19 cellular contexts compared by ENCODE assay signal in genomic region chr16:56257666-56258359, GRCh38.
DNase-seq lines count a peak whose midpoint lies in the region; ATAC-seq and TF ChIP-seq lines count a peak whose summit lies in the region.
"Had no signal": no experiment of that assay in that cellular context is flagged by ENCODE, and none has a peak within 500 bp of the region (broad histone marks: within the 10 kb centered on the region; RNA-seq: fewer than 3 reads in every experiment).

No MANE protein-coding gene starts in this region.

- no peaks in the 10 kb centered on the region for H3K9me3 Mint-ChIP-seq in endothelial cell (ENCODE audit: unreplicated experiment)
- H3K9me3 Mint-ChIP-seq: activated CD4-positive, alpha-beta memory T cell treated with anti-CD3 and anti-CD28 coated beads for 36 hours; activated naive CD4-positive, alpha-beta T cell treated with anti-CD3 and anti-CD28 coated beads, Interleukin-2, amount 50 U/mL, for 24 hours; activated T-cell treated with anti-CD3 and anti-CD28 coated beads, Interleukin-2, amount 50 U/mL, for 4 hours; dendritic cell treated with granulocyte-macrophage colony-stimulating factor and Interleukin-4, amounts not matched to agents 40 ng/mL and 50 ng/mL, for 4 days had no signal

- no peak overlapping the region for H3K4me3 Mint-ChIP-seq in endothelial cell (ENCODE audit: unreplicated experiment)
- H3K4me3 Mint-ChIP-seq: activated CD4-positive, alpha-beta memory T cell treated with anti-CD3 and anti-CD28 coated beads for 36 hours; activated naive CD4-positive, alpha-beta T cell treated with anti-CD3 and anti-CD28 coated beads, Interleukin-2, amount 50 U/mL, for 24 hours; activated T-cell treated with anti-CD3 and anti-CD28 coated beads, Interleukin-2, amount 50 U/mL, for 4 hours; B cell; dendritic cell treated with granulocyte-macrophage colony-stimulating factor and Interleukin-4, amounts not matched to agents 40 ng/mL and 50 ng/mL, for 4 days had no signal

- WGBS in testis, 2 donors: 43 to 55% methylated on average over 7 to 8 of the region's 8 CpGs

- no peaks in the 10 kb centered on the region for H3K27me3 Mint-ChIP-seq in endothelial cell (ENCODE audit: unreplicated experiment)
- H3K27me3 Mint-ChIP-seq: activated CD4-positive, alpha-beta memory T cell treated with anti-CD3 and anti-CD28 coated beads for 36 hours; activated naive CD4-positive, alpha-beta T cell treated with anti-CD3 and anti-CD28 coated beads, Interleukin-2, amount 50 U/mL, for 24 hours had no signal

- DNase-seq in NCI-H1092 treated with DMSO at 0.1 percent for 48 hours (lab: John Stamatoyannopoulos, UW) (peak; percentile 17), NCI-H1092 (lab: John Stamatoyannopoulos, UW) (no peak), cerebellum (ENCODE audit: low spot score) (peak; percentile 65), left kidney (ENCODE audit: low read depth, low spot score) (peak; percentile 55), testis (peak; percentile 54), endothelial cell (ENCODE audit: low spot score) (no peak), NCI-H2227 treated with DMSO at 0.1 percent for 48 hours (lab: John Stamatoyannopoulos, UW) (no peak)
- DNase-seq: activated CD4-positive, alpha-beta memory T cell treated with anti-CD3 and anti-CD28 coated beads for 36 hours; activated T-cell treated with anti-CD3 and anti-CD28 coated beads, Interleukin-2, amount 50 U/mL, for 4 hours; foreskin melanocyte; GF-D8; NCI-H146; stimulated activated CD4-positive, alpha-beta T cell treated with anti-CD3 and anti-CD28 coated beads, Interleukin-2, amount 100 ng/mL, for 48 hours had no signal

- peak overlapping the region; percentile 5 to 74 for H3K27ac ChIP-seq in testis
- H3K27ac ChIP-seq: 22Rv1 had no signal

- no peak overlapping the region for H3K4me3 ChIP-seq in testis

- no peaks in the 10 kb centered on the region for H3K9me3 ChIP-seq in testis

- H3K36me3 ChIP-seq in testis (ENCODE audit: low read depth, missing control alignments): no peaks in the 10 kb centered on the region

- TF ChIP-seq POLR2A in testis (IDR thresholded peaks at IDR 0.05): no peak

- ATAC-seq in GM19324 (IDR thresholded peaks at IDR 0.05; ENCODE audit: low FRiP score, unreplicated experiment): no peak
- ATAC-seq: activated T-cell treated with anti-CD3 and anti-CD28 coated beads, Interleukin-2, amount 50 U/mL, for 4 hours; left lobe of liver had no signal

- H3K27ac Mint-ChIP-seq in endothelial cell (ENCODE audit: unreplicated experiment): no peak overlapping the region
- H3K27ac Mint-ChIP-seq: activated CD4-positive, alpha-beta memory T cell treated with anti-CD3 and anti-CD28 coated beads for 36 hours; activated naive CD4-positive, alpha-beta T cell treated with anti-CD3 and anti-CD28 coated beads, Interleukin-2, amount 50 U/mL, for 24 hours; B cell; dendritic cell treated with granulocyte-macrophage colony-stimulating factor and Interleukin-4, amounts not matched to agents 40 ng/mL and 50 ng/mL, for 4 days had no signal

- peaks cover 50% of the 10 kb centered on the region for H3K4me1 ChIP-seq in testis

- no peaks in the 10 kb centered on the region for H3K27me3 ChIP-seq in testis

- no peaks in the 10 kb centered on the region for H3K36me3 Mint-ChIP-seq in endothelial cell (ENCODE audit: low read depth, unreplicated experiment)
- H3K36me3 Mint-ChIP-seq: activated CD4-positive, alpha-beta memory T cell treated with anti-CD3 and anti-CD28 coated beads for 36 hours; activated naive CD4-positive, alpha-beta T cell treated with anti-CD3 and anti-CD28 coated beads, Interleukin-2, amount 50 U/mL, for 24 hours had no signal

- intact Hi-C loops in testis (cut with DNase I; ENCODE audit: low total_unique reads): no loop called here

- peaks cover 7% of the 10 kb centered on the region for H3K4me1 Mint-ChIP-seq in endothelial cell (ENCODE audit: unreplicated experiment)

- TF ChIP-seq CTCF in testis (IDR thresholded peaks at IDR 0.05) (no peak), endothelial cell (IDR thresholded peaks at IDR 0.05; ENCODE audit: unreplicated experiment) (no peak)

Comparison
In these comparisons a context has a peak if more than half of its experiments do, and no peak if none do; other contexts are left out.
1. DNase-seq: peak in NCI-H1092 treated with DMSO at 0.1 percent for 48 hours (single experiment), cerebellum (single experiment), left kidney (single experiment) and testis (single experiment); none in NCI-H1092 (single experiment), endothelial cell (single experiment) and NCI-H2227 treated with DMSO at 0.1 percent for 48 hours (single experiment).